ENCODE assay signal across 15 cellular contexts in the genomic region with DNA sequence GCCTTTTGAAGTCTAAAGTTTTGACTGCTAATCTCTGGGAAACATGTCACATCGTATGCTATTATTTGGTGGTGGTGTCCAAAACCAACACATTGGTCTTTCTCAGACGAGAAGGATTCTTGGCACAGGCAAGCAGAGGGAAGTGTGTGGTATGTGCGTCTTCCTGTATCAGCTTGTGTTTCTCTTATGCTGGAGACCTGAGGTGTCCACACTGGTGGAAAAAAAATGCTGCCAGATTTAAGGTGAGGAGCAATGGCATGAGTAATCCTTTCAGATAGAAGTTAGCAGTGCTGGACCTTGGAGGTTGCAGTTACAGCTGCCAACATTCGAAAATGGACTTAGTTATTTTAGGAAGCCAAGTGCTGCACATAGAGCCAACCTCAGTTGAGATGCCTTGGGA. TPM values are rescaled to one million over a fixed set of nuclear protein-coding genes. Genes with fewer than 3 reads are reported as not detected.
DNase-seq lines count a peak whose midpoint lies in the region; ATAC-seq and TF ChIP-seq lines count a peak whose summit lies in the region.
"Had no signal": no experiment of that assay in that cellular context is flagged by ENCODE, and none has a peak within 500 bp of the region (broad histone marks: within the 10 kb centered on the region; RNA-seq: fewer than 3 reads in every experiment).

No MANE protein-coding gene starts in this region.

- TF ChIP-seq POLR2A in suprapubic skin (IDR thresholded peaks at IDR 0.05), result no peak
- TF ChIP-seq POLR2A in upper lobe of left lung (IDR thresholded peaks at IDR 0.05), result no peak

- ATAC-seq in PC-3, result peak; percentile 20
- no peak for ATAC-seq in upper lobe of left lung (ENCODE audit: low FRiP score in 2 of 2)
- no peak for ATAC-seq in GM18858 (IDR thresholded peaks at IDR 0.05; ENCODE audit: unreplicated experiment)

- H3K27me3 ChIP-seq in PC-3 (ENCODE audit: low read length) (no peaks in the 10 kb centered on the region), right atrium auricular region (no peaks in the 10 kb centered on the region), suprapubic skin (no peaks in the 10 kb centered on the region), upper lobe of left lung (no peaks in the 10 kb centered on the region)
- H3K27me3 ChIP-seq: uterus had no signal

- H3F3A ChIP-seq in PC-3 (ENCODE audit: low read length, unreplicated experiment), result no peaks in the 10 kb centered on the region

- H3K27ac ChIP-seq in PC-3 (ENCODE audit: low read length), result peak overlapping the region; percentile 74
- peak overlapping the region; percentile 4 to 85 for H3K27ac ChIP-seq in coronary artery
- peak overlapping the region; percentile 48 to 66 for H3K27ac ChIP-seq in right atrium auricular region
- H3K27ac ChIP-seq in suprapubic skin, result peak overlapping the region; percentile 59
- H3K27ac ChIP-seq in upper lobe of left lung, result no peak overlapping the region
- H3K27ac ChIP-seq: C4-2B had no signal

- WGBS in suprapubic skin, result 27% methylated on average over 4 of the region's 4 CpGs
- 18 to 33% methylated on average over 4 of the region's 4 CpGs for WGBS in upper lobe of left lung, 2 donors

- H3K9me2 ChIP-seq in PC-3 (replicated peaks; ENCODE audit: low read length), result no peaks in the 10 kb centered on the region

- DNase-seq in PC-3 (peak; percentile 51), coronary artery (ENCODE audit: low spot score) (no peak), right atrium auricular region (ENCODE audit: low spot score) (peak; percentile 58), suprapubic skin (ENCODE audit: low spot score in 2 of 2) (no peak), hypothalamus (lab: John Stamatoyannopoulos, UW) (no peak), upper lobe of left lung (no peak), NCI-H69 (lab: John Stamatoyannopoulos, UW) (no peak)
- DNase-seq: activated gamma-delta T cell treated with Interleukin-2 at 50 U/mL for 16 hours, midbrain, NCI-H1105, NCI-H2227 treated with DMSO at 0.1 percent for 48 hours, OCI-M1, uterus had no signal

- no peaks in the 10 kb centered on the region for H3K79me2 ChIP-seq in PC-3 (ENCODE audit: low read length)

- TF ChIP-seq CTCF in PC-3 (conservative IDR thresholded peaks at IDR 0.05; ENCODE audit: low read depth, low read length) (no peak), coronary artery (IDR thresholded peaks at IDR 0.05) (no peak), right atrium auricular region (IDR thresholded peaks at IDR 0.05) (no peak), suprapubic skin (IDR thresholded peaks at IDR 0.05) (no peak), upper lobe of left lung (IDR thresholded peaks at IDR 0.05) (no peak)

- no peak overlapping the region for H2AFZ ChIP-seq in PC-3 (ENCODE audit: low read length)

- H4K20me1 ChIP-seq in PC-3 (ENCODE audit: low read length), result no peaks in the 10 kb centered on the region

- POLR2A ChIA-PET in PC-3 (lab: Charles Lee; ENCODE audit: unreplicated experiment), result no interaction called here

- H3K4me1 ChIP-seq in PC-3 (ENCODE audit: insufficient read depth, low read length) (peaks cover 47% of the 10 kb centered on the region), right atrium auricular region (peaks cover 0 to 32% of the 10 kb centered on the region in 2 donors), suprapubic skin (peaks cover 30% of the 10 kb centered on the region), upper lobe of left lung (peaks cover 0 to 5% (median 0%) of the 10 kb centered on the region in 4 donors)

- no TSS peak for BruUV-seq in PC-3 (replicated peaks; lab: Mats Ljungman, UMichigan)

- TF ChIP-seq EP300 in suprapubic skin (IDR thresholded peaks at IDR 0.05) (no peak), upper lobe of left lung (IDR thresholded peaks at IDR 0.05) (no peak)

- peak overlapping the region; percentile 33; the same call in 1 of the 2 replicates for H3K9ac ChIP-seq in PC-3 (ENCODE audit: low read length)

- H3K4me2 ChIP-seq in PC-3 (ENCODE audit: low read length), result no peak overlapping the region

- H3K4me3 ChIP-seq in PC-3 (ENCODE audit: low read length) (no peak overlapping the region), coronary artery (peak overlapping the region; percentile 21), right atrium auricular region (no peak overlapping the region), suprapubic skin (no peak overlapping the region), upper lobe of left lung (no peak overlapping the region)
- H3K4me3 ChIP-seq: uterus had no signal

- intact Hi-C loops in PC-3 (cut with micrococcal nuclease), result no loop called here

- no peaks in the 10 kb centered on the region for H3K36me3 ChIP-seq in PC-3 (ENCODE audit: low read depth, low read length)
- H3K36me3 ChIP-seq in right atrium auricular region, result no peaks in the 10 kb centered on the region
- no peaks in the 10 kb centered on the region for H3K36me3 ChIP-seq in suprapubic skin
- H3K36me3 ChIP-seq in upper lobe of left lung, result no peaks in the 10 kb centered on the region
- H3K36me3 ChIP-seq: uterus had no signal

- CTCF ChIA-PET in PC-3 (lab: Charles Lee), result no interaction called here

- H3K9me3 ChIP-seq in PC-3 (ENCODE audit: low read length) (no peaks in the 10 kb centered on the region), right atrium auricular region (no peaks in the 10 kb centered on the region), suprapubic skin (no peaks in the 10 kb centered on the region), upper lobe of left lung (no peaks in the 10 kb centered on the region)
- H3K9me3 ChIP-seq: uterus had no signal

RNA-seq across cellular contexts. Expression of a gene that starts 11.7 kb away (rescaled TPM):
- total RNA-seq in PC-3 (2014; rRNA removed), result 118 and 125 TPM in 2 replicates
- 100 to 1,000 TPM; 141 to 356 TPM for total RNA-seq in right atrium auricular region
- total RNA-seq in suprapubic skin, result 10 to 100 TPM; 43.0 to 69.2 (median 47.9) TPM
- total RNA-seq in upper lobe of left lung, result 10 to 100 TPM in 2 of 6 donors, 1 to 10 TPM in 4; 2.4 to 15.0 (median 7.2) TPM

Comparison
In these comparisons a context has a peak if more than half of its experiments do, and no peak if none do; other contexts are left out.
1. DNase-seq: peak in PC-3 (single experiment) and right atrium auricular region (single experiment); none in coronary artery (single experiment), suprapubic skin (0 of 2), hypothalamus (0 of 51), upper lobe of left lung (0 of 2) and NCI-H69 (single experiment).
2. H3K27ac ChIP-seq: peak in PC-3 (single experiment), coronary artery (2 of 2), right atrium auricular region (2 of 2) and suprapubic skin (single experiment); none in upper lobe of left lung (0 of 4).